Comparison of ENCODE assay signal across 9 cellular contexts in genomic region chr12:49538740-49539403, GRCh38. TPM values are rescaled to one million over a fixed set of nuclear protein-coding genes. Genes with fewer than 3 reads are reported as not detected.
DNase-seq lines count a peak whose midpoint lies in the region; TF ChIP-seq lines count a peak whose summit lies in the region.
"Had no signal": no experiment of that assay in that cellular context is flagged by ENCODE, and none has a peak within 500 bp of the region (broad histone marks: within the 10 kb centered on the region; RNA-seq: fewer than 3 reads in every experiment).

A gene with protein sequence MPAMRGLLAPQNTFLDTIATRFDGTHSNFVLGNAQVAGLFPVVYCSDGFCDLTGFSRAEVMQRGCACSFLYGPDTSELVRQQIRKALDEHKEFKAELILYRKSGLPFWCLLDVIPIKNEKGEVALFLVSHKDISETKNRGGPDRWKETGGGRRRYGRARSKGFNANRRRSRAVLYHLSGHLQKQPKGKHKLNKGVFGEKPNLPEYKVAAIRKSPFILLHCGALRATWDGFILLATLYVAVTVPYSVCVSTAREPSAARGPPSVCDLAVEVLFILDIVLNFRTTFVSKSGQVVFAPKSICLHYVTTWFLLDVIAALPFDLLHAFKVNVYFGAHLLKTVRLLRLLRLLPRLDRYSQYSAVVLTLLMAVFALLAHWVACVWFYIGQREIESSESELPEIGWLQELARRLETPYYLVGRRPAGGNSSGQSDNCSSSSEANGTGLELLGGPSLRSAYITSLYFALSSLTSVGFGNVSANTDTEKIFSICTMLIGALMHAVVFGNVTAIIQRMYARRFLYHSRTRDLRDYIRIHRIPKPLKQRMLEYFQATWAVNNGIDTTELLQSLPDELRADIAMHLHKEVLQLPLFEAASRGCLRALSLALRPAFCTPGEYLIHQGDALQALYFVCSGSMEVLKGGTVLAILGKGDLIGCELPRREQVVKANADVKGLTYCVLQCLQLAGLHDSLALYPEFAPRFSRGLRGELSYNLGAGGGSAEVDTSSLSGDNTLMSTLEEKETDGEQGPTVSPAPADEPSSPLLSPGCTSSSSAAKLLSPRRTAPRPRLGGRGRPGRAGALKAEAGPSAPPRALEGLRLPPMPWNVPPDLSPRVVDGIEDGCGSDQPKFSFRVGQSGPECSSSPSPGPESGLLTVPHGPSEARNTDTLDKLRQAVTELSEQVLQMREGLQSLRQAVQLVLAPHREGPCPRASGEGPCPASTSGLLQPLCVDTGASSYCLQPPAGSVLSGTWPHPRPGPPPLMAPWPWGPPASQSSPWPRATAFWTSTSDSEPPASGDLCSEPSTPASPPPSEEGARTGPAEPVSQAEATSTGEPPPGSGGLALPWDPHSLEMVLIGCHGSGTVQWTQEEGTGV (plus strand): TSS chr12:49539030. CDS start chr12:49539417, 387 bp downstream.

- H2AFZ ChIP-seq in OCI-LY1 (ENCODE audit: low read length), result no peak within 1 kb of the TSS

- TF ChIP-seq CTCF in OCI-LY1 (IDR thresholded peaks at IDR 0.05; ENCODE audit: low read length), result no peak

- H3K79me2 ChIP-seq in OCI-LY1 (ENCODE audit: insufficient read depth, low read length), result no peaks in the 10 kb centered on the region

- DNase-seq in DMS 273 (lab: John Stamatoyannopoulos, UW; ENCODE audit: unreplicated experiment), result peak; percentile 91
- no peak for DNase-seq in DMS 273 treated with DMSO at 0.1 percent for 48 hours (lab: John Stamatoyannopoulos, UW)
- DNase-seq in HT1080 (ENCODE audit: low read depth), result peak; percentile 63
- DNase-seq in activated T-cell treated with anti-CD3 and anti-CD28 coated beads for 48 hours (ENCODE audit: low read depth), result peak; percentile 67
- peak; percentile 86 for DNase-seq in stimulated activated CD8-positive, alpha-beta memory T cell treated with anti-CD3 and anti-CD28 coated beads, Interleukin-4, amount 100 ng/mL, for 48 hours

- H3F3A ChIP-seq in OCI-LY1 (ENCODE audit: insufficient read depth, low read length), result no peaks in the 10 kb centered on the region

- H3K4me1 ChIP-seq in OCI-LY1 (ENCODE audit: insufficient read depth, low read length, severe bottlenecking) (peaks cover 18% of the 10 kb centered on the region), esophagus (ENCODE audit: control insufficient read depth in 2 of 2, insufficient read depth in 2 of 2, low read length in 1 of 2) (peaks cover 3 to 11% of the 10 kb centered on the region in 2 donors), muscle layer of duodenum (ENCODE audit: control insufficient read depth in 1 of 2, insufficient read depth in 2 of 2, low read length in 2 of 2) (peaks cover 3 to 16% of the 10 kb centered on the region in 2 donors)

- H3K4me2 ChIP-seq in OCI-LY1 (ENCODE audit: low read length), result peak within 1 kb of the TSS; percentile 81

- H3K9ac ChIP-seq in OCI-LY1 (ENCODE audit: low read length), result no peak within 1 kb of the TSS; the same call in 1 of the 2 replicates

- peaks cover 8% of the 10 kb centered on the region for H3K27me3 ChIP-seq in OCI-LY1 (ENCODE audit: insufficient read depth, low read length)
- H3K27me3 ChIP-seq in esophagus (ENCODE audit: control insufficient read depth in 1 of 2, insufficient read depth in 2 of 2, low read length in 2 of 2), result peaks cover 0 to 5% of the 10 kb centered on the region in 2 donors
- H3K27me3 ChIP-seq in muscle layer of duodenum (ENCODE audit: low read depth, low read length), result peaks cover 18% of the 10 kb centered on the region

- H3K36me3 ChIP-seq in OCI-LY1 (ENCODE audit: insufficient read depth, low read length) (no peaks in the 10 kb centered on the region), esophagus (ENCODE audit: control insufficient read depth in 2 of 2, insufficient read depth in 2 of 2, low read length in 1 of 2) (no peaks in the 10 kb centered on the region), muscle layer of duodenum (ENCODE audit: control insufficient read depth in 1 of 2, insufficient read depth in 2 of 2, low read length in 2 of 2) (no peaks in the 10 kb centered on the region)

- 0 to 1% methylated on average over 24 to 90 of the region's 90 CpGs for WGBS in esophagus, 2 donors

- H3K9me3 ChIP-seq in OCI-LY1 (ENCODE audit: low read length), result no peaks in the 10 kb centered on the region
- H3K9me3 ChIP-seq in esophagus (ENCODE audit: control insufficient read depth in 2 of 2, insufficient read depth in 1 of 2, low read depth in 1 of 2, low read length in 1 of 2), result no peaks in the 10 kb centered on the region
- H3K9me3 ChIP-seq in muscle layer of duodenum (ENCODE audit: control insufficient read depth in 1 of 2, low read length in 2 of 2), result no peaks in the 10 kb centered on the region

- H4K20me1 ChIP-seq in OCI-LY1 (ENCODE audit: insufficient read depth, low read length), result no peaks in the 10 kb centered on the region

- H3K27ac ChIP-seq in OCI-LY1 (ENCODE audit: low read depth, low read length, poor library complexity, severe bottlenecking) (no peak within 1 kb of the TSS), esophagus (ENCODE audit: low read depth in 2 of 2, low read length in 1 of 2) (no peak within 1 kb of the TSS), muscle layer of duodenum (ENCODE audit: low read length) (no peak within 1 kb of the TSS)
- H3K27ac ChIP-seq: 22Rv1 had no signal

- H3K4me3 ChIP-seq in OCI-LY1 (ENCODE audit: low read depth, low read length, poor library complexity, severe bottlenecking) (peak within 1 kb of the TSS; percentile 49), esophagus (ENCODE audit: low read depth in 1 of 2, low read length in 2 of 2) (peak within 1 kb of the TSS; percentile 26 to 48), muscle layer of duodenum (ENCODE audit: low read depth in 1 of 2, low read length in 2 of 2) (peak within 1 kb of the TSS; percentile 50 to 67)

- no peaks in the 10 kb centered on the region for H3K9me2 ChIP-seq in OCI-LY1 (ENCODE audit: low read depth, low read length)

RNA-seq across cellular contexts. Expression of the gene that starts here (rescaled TPM):
- 4.7 and 5.2 TPM in 2 replicates for total RNA-seq in HT1080 (2014; rRNA removed; shearing (Covaris generic))
- polyA plus RNA-seq in HT1080 (2015; cell fraction: cytosol; rRNA removed), result 4.5 and 4.8 TPM in 2 replicates
- polyA plus RNA-seq in HT1080 (2015; cell fraction: nucleus; rRNA removed), result 6.8 and 7.4 TPM in 2 replicates
- polyA plus RNA-seq in esophagus, result under 1 TPM; 0.07 to 0.24 TPM
